8 cellular contexts compared by ENCODE assay signal in genomic region chr4:121072080-121072835, GRCh38. TPM values are rescaled to one million over a fixed set of nuclear protein-coding genes. Genes with fewer than 3 reads are reported as not detected.
DNase-seq lines count a peak whose midpoint lies in the region; ATAC-seq and TF ChIP-seq lines count a peak whose summit lies in the region.

NDNF (minus strand) TSS chr4:121072535; CDS start chr4:121045837, 26,698 bp downstream.

- no peaks in the 10 kb centered on the region for H3K27me3 ChIP-seq in right cardiac atrium (ENCODE audit: control insufficient read depth, insufficient read depth)
- peaks cover 0 to 35% (median 4%) of the 10 kb centered on the region in 3 donors for H3K27me3 ChIP-seq in psoas muscle (ENCODE audit: insufficient read depth in 3 of 3, low read length in 2 of 3)

- under 1% methylated on average over 70 of the region's 70 CpGs for WGBS in right cardiac atrium
- 1% methylated on average over 32 to 70 of the region's 70 CpGs for WGBS in psoas muscle, 3 donors

- no peaks in the 10 kb centered on the region for H3K9me3 Mint-ChIP-seq in activated naive CD8-positive, alpha-beta T cell treated with anti-CD3 and anti-CD28 coated beads for 36 hours

- no peaks in the 10 kb centered on the region for H3K9me3 ChIP-seq in right cardiac atrium (ENCODE audit: control insufficient read depth, low read length)
- no peaks in the 10 kb centered on the region for H3K9me3 ChIP-seq in psoas muscle

- H3K4me1 Mint-ChIP-seq in activated naive CD8-positive, alpha-beta T cell treated with anti-CD3 and anti-CD28 coated beads for 36 hours = peaks cover 24% of the 10 kb centered on the region

- peak; percentile 26 for DNase-seq in SIG-M5 treated with dmso at 0.1 percent for 504 hours (lab: John Stamatoyannopoulos, UW; ENCODE audit: unreplicated experiment)
- no peak for DNase-seq in SIG-M5 (lab: John Stamatoyannopoulos, UW)
- peak; percentile 22 for DNase-seq in RKO (ENCODE audit: low spot score)
- DNase-seq in activated naive CD8-positive, alpha-beta T cell treated with anti-CD3 and anti-CD28 coated beads for 36 hours = peak; percentile 60
- peak; percentile 38 to 76 (median 68) for DNase-seq in right cardiac atrium
- peak; percentile 29 to 71 for DNase-seq in psoas muscle

- H3K4me3 ChIP-seq in right cardiac atrium (ENCODE audit: low read length) (peak within 1 kb of the TSS; percentile 92), psoas muscle (peak within 1 kb of the TSS; percentile 69)

- H3K27me3 Mint-ChIP-seq in activated naive CD8-positive, alpha-beta T cell treated with anti-CD3 and anti-CD28 coated beads for 36 hours = peaks cover 49% of the 10 kb centered on the region

- no peaks in the 10 kb centered on the region for H3K36me3 ChIP-seq in psoas muscle (ENCODE audit: insufficient read depth in 1 of 2, low read depth in 1 of 2)

- intact Hi-C loops in right cardiac atrium (cut with DNase I) = no loop called here
- intact Hi-C loops in psoas muscle (cut with DNase I) = loop anchor here in 1 of 2 donors (10.0 kb wide), 2 partner anchors 147 to 1177 kb away; partner anchors contain the start of gene PRDM5

- H3K27ac ChIP-seq in right cardiac atrium (ENCODE audit: low read length) (peak within 1 kb of the TSS; percentile 16), psoas muscle (peak within 1 kb of the TSS; percentile 34)

- no peaks in the 10 kb centered on the region for H3K4me1 ChIP-seq in right cardiac atrium (ENCODE audit: control insufficient read depth, insufficient read depth, low read length)
- H3K4me1 ChIP-seq in psoas muscle = peaks cover 7% of the 10 kb centered on the region

- TF ChIP-seq CTCF in psoas muscle (IDR thresholded peaks at IDR 0.05) = no peak

- no peaks in the 10 kb centered on the region for H3K36me3 Mint-ChIP-seq in activated naive CD8-positive, alpha-beta T cell treated with anti-CD3 and anti-CD28 coated beads for 36 hours

- peak within 1 kb of the TSS; percentile 36 for H3K27ac Mint-ChIP-seq in activated naive CD8-positive, alpha-beta T cell treated with anti-CD3 and anti-CD28 coated beads for 36 hours

- peak within 1 kb of the TSS; percentile 86 for H3K4me3 Mint-ChIP-seq in activated naive CD8-positive, alpha-beta T cell treated with anti-CD3 and anti-CD28 coated beads for 36 hours

- peak; percentile 81 to 86 for ATAC-seq in right cardiac atrium
- ATAC-seq in psoas muscle = peak; percentile 58 to 78 (median 72)
- ATAC-seq in HG03045 (IDR thresholded peaks at IDR 0.05; ENCODE audit: unreplicated experiment) = no peak
- ATAC-seq in GM21825 (IDR thresholded peaks at IDR 0.05; ENCODE audit: unreplicated experiment) = no peak

RNA-seq across cellular contexts. Expression of gene NDNF, which starts in this region (rescaled TPM):
- total RNA-seq in activated naive CD8-positive, alpha-beta T cell treated with anti-CD3 and anti-CD28 coated beads for 36 hours = under 1 TPM in 1 of 2 experiments, not detected in 1; 0.08 TPM
- total RNA-seq in right cardiac atrium (1 to 10 TPM in 3 of 4 donors, under 1 TPM in 1; 0.50 to 6.3 (median 2.3) TPM), psoas muscle (1 to 10 TPM; 2.1 to 7.6 (median 5.5) TPM)
- polyA plus RNA-seq in right cardiac atrium (2.5 TPM), psoas muscle (1 to 10 TPM; 2.5 to 3.4 (median 3.0) TPM)

Comparison
In these comparisons a context has a peak if more than half of its experiments do, and no peak if none do; other contexts are left out.
1. Peak in DNase-seq in activated naive CD8-positive, alpha-beta T cell treated with anti-CD3 and anti-CD28 coated beads for 36 hours; RNA of the gene not detected or under 1 TPM.
2. ATAC-seq: peak in right cardiac atrium (2 of 2) and psoas muscle (4 of 4); none in HG03045 (single experiment) and GM21825 (single experiment).